In the genomic region with DNA sequence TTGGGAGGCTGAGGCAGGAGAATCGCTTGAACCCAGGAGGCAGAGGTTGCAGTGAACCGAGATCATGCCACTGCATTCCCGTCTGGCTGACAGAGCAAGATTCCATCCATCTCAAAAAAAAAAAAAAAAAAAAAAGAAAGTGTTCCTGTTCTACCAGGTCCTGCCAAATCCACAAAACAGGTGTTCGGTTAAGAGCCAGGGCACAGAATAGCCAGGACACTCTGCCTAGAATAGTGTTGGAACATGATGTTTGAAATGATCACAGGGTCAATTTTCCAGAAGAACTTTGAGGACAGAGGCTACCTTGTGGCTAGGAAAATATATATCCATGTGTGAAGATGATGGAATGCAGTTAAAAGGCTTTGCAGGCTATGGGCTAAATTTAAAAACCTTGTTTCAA, we compare ENCODE assay signal across 18 cellular contexts.
"Had no signal": no experiment of that assay in that cellular context is flagged by ENCODE, and none has a peak within 500 bp of the region (broad histone marks: within the 10 kb centered on the region; RNA-seq: fewer than 3 reads in every experiment).

No MANE protein-coding gene starts in this region.

- DNase-seq: activated CD4-positive, alpha-beta T cell treated with anti-CD3 and anti-CD28 coated beads, Interleukin-2, amount 10 ng/mL, durations not matched to agents 24 days and 14 days; activated CD4-positive, CD25-positive, alpha-beta regulatory T cell; activated CD8-positive, alpha-beta memory T cell treated with anti-CD3 and anti-CD28 coated beads for 24 hours; aorta; dermis blood vessel endothelial cell; endodermal cell; erythroblast; islet precursor cell; midbrain; posterior cingulate gyrus; SJCRH30; small intestine; stimulated activated CD4-positive, alpha-beta T cell treated with anti-CD3 and anti-CD28 coated beads, Interleukin-4, amount 100 ng/mL, for 4 hours; stimulated activated CD8-positive, alpha-beta memory T cell treated with anti-CD3 and anti-CD28 coated beads, Interleukin-4, amount 100 ng/mL, for 48 hours; stimulated activated naive CD8-positive, alpha-beta T cell treated with anti-CD3 and anti-CD28 coated beads, Interleukin-15, Interleukin-2, amounts not matched to agents 100 U/mL and 50 U/mL, for 24 hours; testis; upper lobe of right lung had no signal

- H3K27ac ChIP-seq: testis, upper lobe of right lung had no signal

- H3K9me3 Mint-ChIP-seq: activated CD4-positive, alpha-beta T cell treated with anti-CD3 and anti-CD28 coated beads, Interleukin-2, amount 10 ng/mL, durations not matched to agents 24 days and 14 days; endodermal cell had no signal

- ATAC-seq: gastroesophageal sphincter, upper lobe of right lung had no signal

- H3K27me3 ChIP-seq: gastroesophageal sphincter, SJCRH30, testis, upper lobe of right lung had no signal

- H3K4me3 ChIP-seq: gastroesophageal sphincter, SJCRH30, testis, upper lobe of right lung had no signal

- H3K9me3 ChIP-seq: gastroesophageal sphincter, SJCRH30, testis, upper lobe of right lung had no signal
